ENCODE assay signal across 1 cellular context in genomic region chr1:218401896-218402770, GRCh38.
TF ChIP-seq lines count a peak whose summit lies in the region.

No MANE protein-coding gene starts in this region.

TF ChIP-seq in HepG2, 621 proteins besides CTCF, POLR2A, EP300 and RAD21 (continued from another document and continues in another):
- peak; percentile 69; the same call in 1 of the 2 replicates for TF ChIP-seq SP5 (CRISPR knock-in tag; IDR thresholded peaks at IDR 0.05; ENCODE audit: borderline replicate concordance, low read depth)
- no peak for TF ChIP-seq RELA (CRISPR knock-in tag; IDR thresholded peaks at IDR 0.05)
- no peak for TF ChIP-seq CEBPB (IDR thresholded peaks at IDR 0.05; ENCODE audit: borderline replicate concordance, low read depth, low read length)
- no peak for TF ChIP-seq DNMT1 (CRISPR knock-in tag; IDR thresholded peaks at IDR 0.05)
- TF ChIP-seq KAT2B (IDR thresholded peaks at IDR 0.05; ENCODE audit: borderline replicate concordance, low read depth, low read length) = no peak
- no peak for TF ChIP-seq POLR2G (IDR thresholded peaks at IDR 0.05; ENCODE audit: low read depth, low read length)
- TF ChIP-seq ZNF607 (CRISPR knock-in tag; IDR thresholded peaks at IDR 0.05; ENCODE audit: borderline replicate concordance) = no peak
- peak; percentile 67; the same call in 1 of the 2 replicates for TF ChIP-seq RERE (CRISPR knock-in tag; IDR thresholded peaks at IDR 0.05; ENCODE audit: low read depth)
- no peak for TF ChIP-seq ZNF619 (CRISPR knock-in tag; IDR thresholded peaks at IDR 0.05)
- TF ChIP-seq SUZ12 (IDR thresholded peaks at IDR 0.05; ENCODE audit: low read depth, low read length) = no peak
- TF ChIP-seq JARID2 (CRISPR knock-in tag; IDR thresholded peaks at IDR 0.05; ENCODE audit: insufficient replicate concordance) = no peak
- TF ChIP-seq ZNF124 (CRISPR knock-in tag; IDR thresholded peaks at IDR 0.05) = no peak
- no peak for TF ChIP-seq ZNF678 (CRISPR knock-in tag; IDR thresholded peaks at IDR 0.05)
- TF ChIP-seq TP53 (CRISPR knock-in tag; conservative IDR thresholded peaks at IDR 0.05) = no peak
- no peak for TF ChIP-seq PAX8 (CRISPR knock-in tag; IDR thresholded peaks at IDR 0.05; ENCODE audit: borderline replicate concordance)
- TF ChIP-seq CC2D1A (CRISPR knock-in tag; IDR thresholded peaks at IDR 0.05) = no peak
- TF ChIP-seq PPARG (CRISPR knock-in tag; conservative IDR thresholded peaks at IDR 0.05) = no peak
- no peak for TF ChIP-seq IRF2 (CRISPR knock-in tag; IDR thresholded peaks at IDR 0.05)
- TF ChIP-seq RNF2 (conservative IDR thresholded peaks at IDR 0.05; ENCODE audit: low read depth) = no peak
- TF ChIP-seq KLF9 (CRISPR knock-in tag; IDR thresholded peaks at IDR 0.05; ENCODE audit: low read depth) = no peak
- TF ChIP-seq SSRP1 (CRISPR knock-in tag; IDR thresholded peaks at IDR 0.05) = no peak
- TF ChIP-seq, protein P1, sequence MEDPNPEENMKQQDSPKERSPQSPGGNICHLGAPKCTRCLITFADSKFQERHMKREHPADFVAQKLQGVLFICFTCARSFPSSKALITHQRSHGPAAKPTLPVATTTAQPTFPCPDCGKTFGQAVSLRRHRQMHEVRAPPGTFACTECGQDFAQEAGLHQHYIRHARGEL (CRISPR knock-in tag; IDR thresholded peaks at IDR 0.05) = no peak
- TF ChIP-seq FOSL2 (CRISPR knock-in tag; IDR thresholded peaks at IDR 0.05) = no peak
- no peak for TF ChIP-seq NFYC (CRISPR knock-in tag; IDR thresholded peaks at IDR 0.05)
- no peak for TF ChIP-seq ZNF768 (CRISPR knock-in tag; IDR thresholded peaks at IDR 0.05)
- TF ChIP-seq, protein P2, sequence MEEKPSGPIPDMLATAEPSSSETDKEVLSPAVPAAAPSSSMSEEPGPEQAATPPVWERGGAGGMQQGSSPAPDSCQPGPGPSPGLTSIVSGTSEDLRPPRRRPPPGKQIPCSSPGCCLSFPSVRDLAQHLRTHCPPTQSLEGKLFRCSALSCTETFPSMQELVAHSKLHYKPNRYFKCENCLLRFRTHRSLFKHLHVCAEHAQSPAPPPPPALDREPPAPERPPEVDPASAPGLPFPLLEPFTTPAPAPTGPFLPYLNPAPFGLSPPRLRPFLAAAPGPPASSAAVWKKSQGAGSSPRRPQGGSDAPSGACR (CRISPR knock-in tag; IDR thresholded peaks at IDR 0.05) = no peak
- 0 out of 2 replicates have a peak, but pooled peaks have one; percentile 19 for TF ChIP-seq HOMEZ (CRISPR knock-in tag; IDR thresholded peaks at IDR 0.05; ENCODE audit: low read depth)
- no peak for TF ChIP-seq NR3C1 (CRISPR knock-in tag; IDR thresholded peaks at IDR 0.05)
- TF ChIP-seq ELF1 (CRISPR knock-in tag; IDR thresholded peaks at IDR 0.05) = no peak
- TF ChIP-seq ZSCAN25 (CRISPR knock-in tag; IDR thresholded peaks at IDR 0.05) = no peak
- no peak for TF ChIP-seq KAT7 (CRISPR knock-in tag; IDR thresholded peaks at IDR 0.05; ENCODE audit: borderline replicate concordance)
- peak; percentile 57; the same call in 1 of the 2 replicates for TF ChIP-seq NR2F2 (IDR thresholded peaks at IDR 0.05; ENCODE audit: borderline replicate concordance, low read depth)
- no peak for TF ChIP-seq ZNF775 (CRISPR knock-in tag; IDR thresholded peaks at IDR 0.05; ENCODE audit: borderline replicate concordance)
- no peak for TF ChIP-seq ZSCAN30 (CRISPR knock-in tag; IDR thresholded peaks at IDR 0.05)
- TF ChIP-seq, protein P3, sequence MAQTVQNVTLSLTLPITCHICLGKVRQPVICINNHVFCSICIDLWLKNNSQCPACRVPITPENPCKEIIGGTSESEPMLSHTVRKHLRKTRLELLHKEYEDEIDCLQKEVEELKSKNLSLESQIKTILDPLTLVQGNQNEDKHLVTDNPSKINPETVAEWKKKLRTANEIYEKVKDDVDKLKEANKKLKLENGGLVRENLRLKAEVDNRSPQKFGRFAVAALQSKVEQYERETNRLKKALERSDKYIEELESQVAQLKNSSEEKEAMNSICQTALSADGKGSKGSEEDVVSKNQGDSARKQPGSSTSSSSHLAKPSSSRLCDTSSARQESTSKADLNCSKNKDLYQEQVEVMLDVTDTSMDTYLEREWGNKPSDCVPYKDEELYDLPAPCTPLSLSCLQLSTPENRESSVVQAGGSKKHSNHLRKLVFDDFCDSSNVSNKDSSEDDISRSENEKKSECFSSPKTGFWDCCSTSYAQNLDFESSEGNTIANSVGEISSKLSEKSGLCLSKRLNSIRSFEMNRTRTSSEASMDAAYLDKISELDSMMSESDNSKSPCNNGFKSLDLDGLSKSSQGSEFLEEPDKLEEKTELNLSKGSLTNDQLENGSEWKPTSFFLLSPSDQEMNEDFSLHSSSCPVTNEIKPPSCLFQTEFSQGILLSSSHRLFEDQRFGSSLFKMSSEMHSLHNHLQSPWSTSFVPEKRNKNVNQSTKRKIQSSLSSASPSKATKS (CRISPR knock-in tag; IDR thresholded peaks at IDR 0.05) = no peak
- TF ChIP-seq ZNF788 (CRISPR knock-in tag; IDR thresholded peaks at IDR 0.05; ENCODE audit: borderline replicate concordance) = no peak
- peak; percentile 27; the same call in 1 of the 2 replicates for TF ChIP-seq POGZ (CRISPR knock-in tag; IDR thresholded peaks at IDR 0.05)
- TF ChIP-seq NFAT5 (CRISPR knock-in tag; IDR thresholded peaks at IDR 0.05) = no peak
- TF ChIP-seq, protein P4, sequence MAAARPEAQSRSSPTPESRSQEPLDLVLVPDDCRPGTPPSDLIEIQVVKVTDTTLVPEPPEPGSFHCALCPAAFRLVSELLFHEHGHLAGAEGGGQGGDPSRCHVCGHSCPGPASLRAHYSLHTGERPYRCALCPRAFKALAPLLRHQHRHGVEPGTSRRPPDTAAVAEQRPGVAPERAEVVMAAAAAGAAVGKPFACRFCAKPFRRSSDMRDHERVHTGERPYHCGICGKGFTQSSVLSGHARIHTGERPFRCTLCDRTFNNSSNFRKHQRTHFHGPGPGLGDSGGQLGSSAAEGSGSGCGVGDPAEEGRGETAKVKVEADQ (CRISPR knock-in tag; IDR thresholded peaks at IDR 0.05; ENCODE audit: borderline replicate concordance) = no peak
- TF ChIP-seq TSC22D2 (CRISPR knock-in tag; IDR thresholded peaks at IDR 0.05; ENCODE audit: borderline replicate concordance) = no peak
- TF ChIP-seq ZNF773 (CRISPR knock-in tag; IDR thresholded peaks at IDR 0.05; ENCODE audit: borderline replicate concordance) = no peak
- TF ChIP-seq ZNF335 (CRISPR knock-in tag; IDR thresholded peaks at IDR 0.05) = no peak
- no peak for TF ChIP-seq RBM22 (optimal IDR thresholded peaks at IDR 0.05; ENCODE audit: low read length)
- no peak for TF ChIP-seq ZSCAN20 (CRISPR knock-in tag; IDR thresholded peaks at IDR 0.05; ENCODE audit: borderline replicate concordance)
- no peak for TF ChIP-seq NFRKB (IDR thresholded peaks at IDR 0.05)
- peak; percentile 57; the same call in 1 of the 2 replicates for TF ChIP-seq RARA (CRISPR knock-in tag; IDR thresholded peaks at IDR 0.05)
- TF ChIP-seq, protein P5, sequence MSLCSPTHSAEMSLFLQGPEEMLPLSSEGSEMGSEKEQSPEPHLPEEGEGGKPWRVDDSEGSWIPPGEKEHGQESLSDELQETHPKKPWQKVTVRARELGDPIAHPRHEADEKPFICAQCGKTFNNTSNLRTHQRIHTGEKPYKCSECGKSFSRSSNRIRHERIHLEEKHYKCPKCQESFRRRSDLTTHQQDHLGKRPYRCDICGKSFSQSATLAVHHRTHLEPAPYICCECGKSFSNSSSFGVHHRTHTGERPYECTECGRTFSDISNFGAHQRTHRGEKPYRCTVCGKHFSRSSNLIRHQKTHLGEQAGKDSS (CRISPR knock-in tag; IDR thresholded peaks at IDR 0.05; ENCODE audit: borderline replicate concordance, low read depth) = no peak
- TF ChIP-seq KDM4B (CRISPR knock-in tag; IDR thresholded peaks at IDR 0.05) = no peak
- no peak for TF ChIP-seq PCBP1 (IDR thresholded peaks at IDR 0.05; ENCODE audit: borderline replicate concordance, low read depth, low read length)
- no peak for TF ChIP-seq PHF20 (CRISPR knock-in tag; IDR thresholded peaks at IDR 0.05)
- TF ChIP-seq, protein P6, sequence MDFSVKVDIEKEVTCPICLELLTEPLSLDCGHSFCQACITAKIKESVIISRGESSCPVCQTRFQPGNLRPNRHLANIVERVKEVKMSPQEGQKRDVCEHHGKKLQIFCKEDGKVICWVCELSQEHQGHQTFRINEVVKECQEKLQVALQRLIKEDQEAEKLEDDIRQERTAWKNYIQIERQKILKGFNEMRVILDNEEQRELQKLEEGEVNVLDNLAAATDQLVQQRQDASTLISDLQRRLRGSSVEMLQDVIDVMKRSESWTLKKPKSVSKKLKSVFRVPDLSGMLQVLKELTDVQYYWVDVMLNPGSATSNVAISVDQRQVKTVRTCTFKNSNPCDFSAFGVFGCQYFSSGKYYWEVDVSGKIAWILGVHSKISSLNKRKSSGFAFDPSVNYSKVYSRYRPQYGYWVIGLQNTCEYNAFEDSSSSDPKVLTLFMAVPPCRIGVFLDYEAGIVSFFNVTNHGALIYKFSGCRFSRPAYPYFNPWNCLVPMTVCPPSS (IDR thresholded peaks at IDR 0.05) = no peak
- no peak for TF ChIP-seq NR1H2 (CRISPR knock-in tag; IDR thresholded peaks at IDR 0.05; ENCODE audit: borderline replicate concordance, low read depth)
- no peak for TF ChIP-seq TARDBP (CRISPR knock-in tag; IDR thresholded peaks at IDR 0.05)
- TF ChIP-seq KLF13 (CRISPR knock-in tag; IDR thresholded peaks at IDR 0.05) = no peak
- TF ChIP-seq TAF1 (CRISPR knock-in tag; IDR thresholded peaks at IDR 0.05) = no peak
